8 cellular contexts compared by ENCODE assay signal in genomic region chr9:2014696-2015580, GRCh38. TPM values are rescaled to one million over a fixed set of nuclear protein-coding genes. Genes with fewer than 3 reads are reported as not detected.
A peak's percentile ranks its signal among the peaks of the same experiment; 100 is the strongest.
DNase-seq lines count a peak whose midpoint lies in the region; ATAC-seq, FAIRE-seq and TF ChIP-seq lines count a peak whose summit lies in the region.

Gene SMARCA2, plus strand, starts transcription at chr9:2015347. Its CDS starts 13,676 bp downstream, at chr9:2029023.

- intact Hi-C loops in T-helper 2 cell treated with Interferon-gamma antibody and Interleukin-4, amounts not matched to agents 100 ng/mL and 5 ng/mL, for 36 hours (cut with micrococcal nuclease) = loop anchor here (1.0 to 5.0 kb wide), 5 partner anchors 8 to 1743 kb away; partner anchors contain the start of gene VLDLR

- no peaks in the 10 kb centered on the region for H3K9me3 ChIP-seq in right atrium auricular region

- H3K27ac ChIP-seq in right atrium auricular region = peak within 1 kb of the TSS; percentile 95 to 99

- peak within 1 kb of the TSS; percentile 80 to 83 for H3K4me3 ChIP-seq in right atrium auricular region

- DNase-seq in NCI-H187 treated with DMSO at 0.1 percent for 48 hours (lab: John Stamatoyannopoulos, UW) = peak; percentile 93
- peak; percentile 75 to 99 (median 97) for DNase-seq in anterior cingulate cortex (lab: John Stamatoyannopoulos, UW)
- peak; percentile 97 for DNase-seq in right atrium auricular region (ENCODE audit: low spot score)
- DNase-seq in pulmonary artery endothelial cell (ENCODE audit: low read depth, low spot score) = peak; percentile 91
- DNase-seq in urothelium cell line (ENCODE audit: low spot score) = peak; percentile 89

- ATAC-seq in GM18502 (IDR thresholded peaks at IDR 0.05; ENCODE audit: poor library complexity, unreplicated experiment) (peak; percentile 74), HG02938 (IDR thresholded peaks at IDR 0.05; ENCODE audit: unreplicated experiment) (peak; percentile 71)

- no peak for FAIRE-seq in urothelium cell line (lab: Jason Lieb, UNC)

- peaks cover 0 to 29% of the 10 kb centered on the region in 2 donors for H3K4me1 ChIP-seq in right atrium auricular region

- no peak for TF ChIP-seq CTCF in right atrium auricular region (IDR thresholded peaks at IDR 0.05)

- no peaks in the 10 kb centered on the region for H3K36me3 ChIP-seq in right atrium auricular region

- H3K27me3 ChIP-seq in right atrium auricular region = no peaks in the 10 kb centered on the region

RNA-seq across cellular contexts. Expression of gene SMARCA2, which starts in this region (rescaled TPM):
- 191 and 193 TPM in 2 replicates for total RNA-seq in T-helper 2 cell treated with Interferon-gamma antibody and Interleukin-4, amounts not matched to agents 100 ng/mL and 5 ng/mL, for 36 hours
- total RNA-seq in right atrium auricular region (100 to 1,000 TPM in 1 of 2 donors, 10 to 100 TPM in 1; 63.8 to 109 TPM), pulmonary artery endothelial cell (47.3 and 63.6 TPM in 2 replicates)

Comparison
In these comparisons a context has a peak if more than half of its experiments do, and no peak if none do; other contexts are left out.
1. Peak in every context shown above with its lines: DNase-seq, ATAC-seq, H3K4me3 ChIP-seq and H3K27ac ChIP-seq.